ENCODE assay signal across 34 cellular contexts in the genomic region with DNA sequence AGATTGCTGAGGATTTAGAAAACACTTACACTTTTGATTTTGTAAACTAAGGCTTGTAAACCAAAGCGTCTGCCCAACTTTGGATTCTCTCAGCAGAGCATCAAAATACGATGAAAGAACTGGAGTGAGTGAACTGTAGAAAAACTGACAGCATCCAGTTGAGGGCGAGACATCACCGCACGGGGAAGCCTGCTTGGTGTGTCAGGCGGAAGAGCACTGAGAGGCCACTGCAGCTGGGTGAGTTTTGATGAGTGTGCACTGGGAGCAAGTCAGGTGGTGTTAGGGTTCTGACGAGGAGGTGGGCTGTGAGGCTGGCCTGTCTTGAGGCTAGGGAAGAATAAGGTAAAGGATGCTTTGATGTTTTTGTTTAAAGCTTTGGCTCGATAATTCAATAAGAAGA. TPM values are rescaled to one million over a fixed set of nuclear protein-coding genes. Genes with fewer than 3 reads are reported as not detected.
"Had no signal": no experiment of that assay in that cellular context is flagged by ENCODE, and none has a peak within 500 bp of the region (broad histone marks: within the 10 kb centered on the region; RNA-seq: fewer than 3 reads in every experiment).

No MANE protein-coding gene starts in this region.

- DNase-seq: Karpas-422, KBM-7, MM.1S, MV-4-11, NCI-H1092, NCI-H1105, NCI-H1417 treated with DMSO at 0.1 percent for 48 hours, NCI-H1436 treated with DMSO at 0.1 percent for 48 hours, NCI-H1694 treated with DMSO at 0.1 percent for 48 hours, NCI-H187 treated with DMSO at 0.1 percent for 48 hours, NCI-H2029, NCI-H2081, NCI-H2171 treated with DMSO at 0.1 percent for 48 hours, NCI-H226, NCI-H446 treated with DMSO at 0.1 percent for 48 hours, NCI-H510A, NCI-H524, NCI-H526, NCI-H69, NCI-H748 treated with DMSO at 0.1 percent for 48 hours, NCI-H82, OCI-M1, PC-3, Peyer's patch, RPMI8226, SHP77, SIG-M5, SJCRH30 had no signal

- H3K9ac ChIP-seq: KMS-11 had no signal

- H3K4me1 ChIP-seq: Peyer's patch, SJCRH30 had no signal

- H3K36me3 ChIP-seq: Peyer's patch, SJCRH30 had no signal

- H3K27me3 ChIP-seq: Peyer's patch, SJCRH30 had no signal

- H3K4me3 ChIP-seq: Peyer's patch, SJCRH30, SK-N-MC had no signal

- H3K27ac ChIP-seq: KMS-11, Peyer's patch, SJCRH30, SK-N-MC had no signal

- H3K4me2 ChIP-seq: KMS-11 had no signal

- H3K9me3 ChIP-seq: Peyer's patch, SJCRH30 had no signal

- ATAC-seq: PC-3, SK-N-SH treated with all-trans-retinoic acid at 6 μM for 48 hours had no signal

RNA-seq across cellular contexts. Expression of gene CLDN24, which starts 46.8 kb away (rescaled TPM):
- total RNA-seq: LHCN-M2, MCF 10A, PC-3, Peyer's patch, SJCRH30, SK-MEL-5 had no signal

RNA-seq across cellular contexts. Expression of gene CLDN22, which starts 49.0 kb away (rescaled TPM):
- total RNA-seq: LHCN-M2, MCF 10A, PC-3, Peyer's patch, SJCRH30, SK-MEL-5 had no signal
